Comparison of ENCODE assay signal across 9 cellular contexts in genomic region chr6:79841577-79842381, GRCh38.
A peak's percentile ranks its signal among the peaks of the same experiment; 100 is the strongest.
DNase-seq lines count a peak whose midpoint lies in the region; ATAC-seq and TF ChIP-seq lines count a peak whose summit lies in the region.
"Had no signal": no experiment of that assay in that cellular context is flagged by ENCODE, and none has a peak within 500 bp of the region (broad histone marks: within the 10 kb centered on the region; RNA-seq: fewer than 3 reads in every experiment).

No MANE protein-coding gene starts in this region.

- peak; percentile 5 for DNase-seq in NCI-H82 (lab: John Stamatoyannopoulos, UW)
- DNase-seq in NCI-H82 treated with DMSO at 0.1 percent for 48 hours (lab: John Stamatoyannopoulos, UW; ENCODE audit: unreplicated experiment) = no peak
- peak; percentile 3 for DNase-seq in NCI-H2227 treated with DMSO at 0.1 percent for 48 hours (lab: John Stamatoyannopoulos, UW)
- peak; percentile 14 for DNase-seq in iris pigment epithelial cell (ENCODE audit: low read depth)
- DNase-seq in smooth muscle cell (lab: John Stamatoyannopoulos, UW; ENCODE audit: unreplicated experiment) = no peak
- no peak for DNase-seq in psoas muscle
- DNase-seq in GM13977 (ENCODE audit: low spot score) = no peak

- H3K79me2 ChIP-seq in smooth muscle cell (ENCODE audit: low read depth) = no peaks in the 10 kb centered on the region

- in situ Hi-C loops in GM13977 (cut with MboI; ENCODE audit: low pct_unique_long_range_greater_than_20kb, low sequenced_read_pairs, unreplicated experiment) = no loop called here

- no peak overlapping the region for H3K4me2 ChIP-seq in smooth muscle cell

- intact Hi-C loops in psoas muscle (cut with DNase I) = no loop called here

- no peaks in the 10 kb centered on the region for H4K20me1 ChIP-seq in smooth muscle cell (ENCODE audit: low read depth)

- H3K36me3 ChIP-seq in smooth muscle cell (ENCODE audit: low read depth) (no peaks in the 10 kb centered on the region), psoas muscle (ENCODE audit: insufficient read depth in 1 of 2, low read depth in 1 of 2) (no peaks in the 10 kb centered on the region)
- H3K36me3 ChIP-seq: tibial nerve had no signal

- no peaks in the 10 kb centered on the region for H3K27me3 ChIP-seq in smooth muscle cell (ENCODE audit: low read depth)
- H3K27me3 ChIP-seq in psoas muscle (ENCODE audit: insufficient read depth in 3 of 3, low read length in 2 of 3) = no peaks in the 10 kb centered on the region
- H3K27me3 ChIP-seq: tibial nerve had no signal

- no peaks in the 10 kb centered on the region for H3F3A ChIP-seq in smooth muscle cell (ENCODE audit: low read depth)

- WGBS in smooth muscle cell (ENCODE audit: low lambda C conversion rate) = 70% methylated on average over 4 of the region's 4 CpGs
- 62 to 64% (median 63%) methylated on average over 4 of the region's 4 CpGs for WGBS in psoas muscle, 3 donors

- H3K9ac ChIP-seq in smooth muscle cell (ENCODE audit: low read depth) = no peak overlapping the region

- H2AFZ ChIP-seq in smooth muscle cell (ENCODE audit: low read depth) = no peak overlapping the region

- H3K27ac ChIP-seq in smooth muscle cell (ENCODE audit: low read depth) (no peak overlapping the region), psoas muscle (no peak overlapping the region)
- H3K27ac ChIP-seq: tibial nerve had no signal

- H3K9me3 ChIP-seq in smooth muscle cell (replicated peaks; ENCODE audit: low read depth) = no peaks in the 10 kb centered on the region
- H3K9me3 ChIP-seq in psoas muscle = no peaks in the 10 kb centered on the region
- H3K9me3 ChIP-seq: tibial nerve had no signal

- peak; percentile 37 for ATAC-seq in HG02852 (IDR thresholded peaks at IDR 0.05; ENCODE audit: unreplicated experiment)
- ATAC-seq in psoas muscle = no peak

- TF ChIP-seq CTCF in smooth muscle cell (IDR thresholded peaks at IDR 0.05; ENCODE audit: borderline replicate concordance, insufficient read depth, poor library complexity, severe bottlenecking) = no peak
- TF ChIP-seq CTCF in psoas muscle (IDR thresholded peaks at IDR 0.05) = no peak
- TF ChIP-seq CTCF in GM13977 (IDR thresholded peaks at IDR 0.05; ENCODE audit: extremely low read depth, insufficient read depth, missing control alignments) = no peak

- H3K4me1 ChIP-seq in smooth muscle cell (ENCODE audit: low read depth) (no peaks in the 10 kb centered on the region), psoas muscle (no peaks in the 10 kb centered on the region)
- H3K4me1 ChIP-seq: tibial nerve had no signal

- H3K4me3 ChIP-seq in smooth muscle cell (no peak overlapping the region), psoas muscle (no peak overlapping the region)
- H3K4me3 ChIP-seq: tibial nerve had no signal

Comparison
In these comparisons a context has a peak if more than half of its experiments do, and no peak if none do; other contexts are left out.
1. DNase-seq: peak in NCI-H82 (single experiment), NCI-H2227 treated with DMSO at 0.1 percent for 48 hours (single experiment) and iris pigment epithelial cell (single experiment); none in NCI-H82 treated with DMSO at 0.1 percent for 48 hours (single experiment), smooth muscle cell (single experiment), psoas muscle (0 of 2) and GM13977 (single experiment).